Comparison of ENCODE assay signal across 10 cellular contexts in genomic region chr9:111914749-111915424, GRCh38. TPM values are rescaled to one million over a fixed set of nuclear protein-coding genes. Genes with fewer than 3 reads are reported as not detected.
DNase-seq lines count a peak whose midpoint lies in the region; ATAC-seq and TF ChIP-seq lines count a peak whose summit lies in the region.
"Had no signal": no experiment of that assay in that cellular context is flagged by ENCODE, and none has a peak within 500 bp of the region (broad histone marks: within the 10 kb centered on the region; RNA-seq: fewer than 3 reads in every experiment).

No MANE protein-coding gene starts in this region.

- TF ChIP-seq CTCF in MCF 10A (IDR thresholded peaks at IDR 0.05; ENCODE audit: unreplicated experiment) (no peak), breast epithelium (IDR thresholded peaks at IDR 0.05) (no peak), chondrocyte (IDR thresholded peaks at IDR 0.05) (no peak)

- H3K4me3 ChIP-seq in breast epithelium, result no peak overlapping the region
- H3K4me3 ChIP-seq: prostate gland had no signal

- no peaks in the 10 kb centered on the region for H3K27me3 ChIP-seq in breast epithelium

- POLR2A ChIA-PET in MCF 10A (lab: Yijun Ruan, JAX), result interaction anchor here (0.7 to 3.6 kb wide), 8 partner anchors 8 to 170 kb away, joined by 3 to 16 read pairs (median 4); partner anchors contain the start of gene UGCG

- no peaks in the 10 kb centered on the region for H3K9me3 ChIP-seq in breast epithelium
- H3K9me3 ChIP-seq: prostate gland had no signal

- no peak overlapping the region for H3K27ac ChIP-seq in breast epithelium
- no peak overlapping the region for H3K27ac ChIP-seq in caudate nucleus (ENCODE audit: low read depth, low read length)
- H3K27ac ChIP-seq: prostate gland had no signal

- H3K4me1 Mint-ChIP-seq in MCF 10A (ENCODE audit: insufficient read depth, unreplicated experiment) (peaks cover 28% of the 10 kb centered on the region), chondrocyte (ENCODE audit: low read depth) (peaks cover 41% of the 10 kb centered on the region)
- peaks cover 83% of the 10 kb centered on the region for H3K4me1 Mint-ChIP-seq in stimulated activated naive CD8-positive, alpha-beta T cell treated with anti-CD3 and anti-CD28 coated beads, Interleukin-15, Interleukin-2, amounts not matched to agents 100 ng/mL and 50 ng/mL, for 24 hours (ENCODE audit: low read depth)

- H3K27me3 Mint-ChIP-seq in MCF 10A (ENCODE audit: insufficient read depth, unreplicated experiment) (no peaks in the 10 kb centered on the region), chondrocyte (ENCODE audit: low read depth) (no peaks in the 10 kb centered on the region)
- H3K27me3 Mint-ChIP-seq in stimulated activated naive CD8-positive, alpha-beta T cell treated with anti-CD3 and anti-CD28 coated beads, Interleukin-15, Interleukin-2, amounts not matched to agents 100 ng/mL and 50 ng/mL, for 24 hours, result no peaks in the 10 kb centered on the region

- H3K9me3 Mint-ChIP-seq in MCF 10A (ENCODE audit: unreplicated experiment) (no peaks in the 10 kb centered on the region), chondrocyte (ENCODE audit: low read depth) (no peaks in the 10 kb centered on the region)
- no peaks in the 10 kb centered on the region for H3K9me3 Mint-ChIP-seq in stimulated activated naive CD8-positive, alpha-beta T cell treated with anti-CD3 and anti-CD28 coated beads, Interleukin-15, Interleukin-2, amounts not matched to agents 100 ng/mL and 50 ng/mL, for 24 hours

- BruUV-seq in MCF 10A (replicated peaks; lab: Mats Ljungman, UMichigan), result TSS peak; percentile 22

- intact Hi-C loops in MCF 10A (cut with micrococcal nuclease) (no loop called here), breast epithelium (cut with DNase I; ENCODE audit: low total_unique reads) (no loop called here)

- H3K27ac Mint-ChIP-seq in MCF 10A (ENCODE audit: low read depth, unreplicated experiment), result no peak overlapping the region
- H3K27ac Mint-ChIP-seq in chondrocyte (ENCODE audit: unreplicated experiment), result peak overlapping the region; percentile 28
- peak overlapping the region; percentile 98 for H3K27ac Mint-ChIP-seq in stimulated activated naive CD8-positive, alpha-beta T cell treated with anti-CD3 and anti-CD28 coated beads, Interleukin-15, Interleukin-2, amounts not matched to agents 100 ng/mL and 50 ng/mL, for 24 hours

- CTCF ChIA-PET in MCF 10A (lab: Yijun Ruan, JAX), result interaction anchor here (0.6 kb wide), 2 partner anchors 13 to 990 kb away, joined by 3 to 4 read pairs; no protein-coding TSS in a partner anchor

- no peaks in the 10 kb centered on the region for H3K36me3 ChIP-seq in breast epithelium
- H3K36me3 ChIP-seq: prostate gland had no signal

- no peak for TF ChIP-seq POLR2A in breast epithelium (IDR thresholded peaks at IDR 0.05)

- H3K4me3 Mint-ChIP-seq in MCF 10A (ENCODE audit: unreplicated experiment) (no peak overlapping the region), chondrocyte (ENCODE audit: unreplicated experiment) (no peak overlapping the region)
- H3K4me3 Mint-ChIP-seq in stimulated activated naive CD8-positive, alpha-beta T cell treated with anti-CD3 and anti-CD28 coated beads, Interleukin-15, Interleukin-2, amounts not matched to agents 100 ng/mL and 50 ng/mL, for 24 hours, result peak overlapping the region; percentile 77

- H3K36me3 Mint-ChIP-seq in MCF 10A (ENCODE audit: insufficient read depth, unreplicated experiment), result peaks cover 34% of the 10 kb centered on the region
- H3K36me3 Mint-ChIP-seq in chondrocyte (ENCODE audit: low read depth), result peaks cover 4% of the 10 kb centered on the region
- peaks cover 36% of the 10 kb centered on the region for H3K36me3 Mint-ChIP-seq in stimulated activated naive CD8-positive, alpha-beta T cell treated with anti-CD3 and anti-CD28 coated beads, Interleukin-15, Interleukin-2, amounts not matched to agents 100 ng/mL and 50 ng/mL, for 24 hours (ENCODE audit: low read depth)

- H3K4me1 ChIP-seq in breast epithelium, result no peaks in the 10 kb centered on the region
- H3K4me1 ChIP-seq: prostate gland had no signal

- DNase-seq in MCF 10A (ENCODE audit: unreplicated experiment), result peak; percentile 42
- no peak for DNase-seq in breast epithelium (ENCODE audit: low spot score in 2 of 2)
- peak; percentile 81 for DNase-seq in NCI-H69 (lab: John Stamatoyannopoulos, UW)
- DNase-seq in chondrocyte (ENCODE audit: low spot score), result no peak
- no peak for DNase-seq in caudate nucleus (lab: John Stamatoyannopoulos, UW)
- DNase-seq: head of caudate nucleus had no signal

- ATAC-seq in HG02884 (IDR thresholded peaks at IDR 0.05; ENCODE audit: unreplicated experiment) (no peak), HG03354 (IDR thresholded peaks at IDR 0.05; ENCODE audit: poor library complexity, severe bottlenecking, unreplicated experiment) (no peak)

RNA-seq across cellular contexts. Expression of gene UGCG, which starts 18.3 kb away (rescaled TPM):
- total RNA-seq in MCF 10A (2022), result 29.5 and 31.4 TPM in 2 replicates
- 10 to 100 TPM; 22.4 to 57.1 (median 55.1) TPM for total RNA-seq in breast epithelium
- 17.1 to 31.3 TPM (median 30.9 TPM) in 3 replicates for total RNA-seq in chondrocyte

Comparison
In these comparisons a context has a peak if more than half of its experiments do, and no peak if none do; other contexts are left out.
1. DNase-seq: peak in MCF 10A (single experiment) and NCI-H69 (single experiment); none in breast epithelium (0 of 2), chondrocyte (single experiment) and caudate nucleus (0 of 61).